ENCODE assay signal across 13 cellular contexts in genomic region chr7:112129655-112130323, GRCh38.
DNase-seq lines count a peak whose midpoint lies in the region; ATAC-seq and TF ChIP-seq lines count a peak whose summit lies in the region.
"Had no signal": no experiment of that assay in that cellular context is flagged by ENCODE, and none has a peak within 500 bp of the region (broad histone marks: within the 10 kb centered on the region; RNA-seq: fewer than 3 reads in every experiment).

No MANE protein-coding gene starts in this region.

- peak; percentile 80 for ATAC-seq in left lung
- no peak for ATAC-seq in activated T-helper 17 cell treated with anti-CD3 and anti-CD28 coated beads, Interleukin-2, amount 50 U/mL, for 72 hours (replicated peaks)
- no peak for ATAC-seq in activated T-cell treated with anti-CD3 and anti-CD28 coated beads, Interleukin-2, amount 50 U/mL, for 4 hours

- H3K4me2 ChIP-seq in mammary epithelial cell (ENCODE audit: insufficient read depth, low read depth, low read length), result peak overlapping the region; percentile 44

- peak; percentile 17 for DNase-seq in M059J (ENCODE audit: low read depth)
- peak; percentile 25 for DNase-seq in mammary epithelial cell
- DNase-seq in left lung, result peak in 1 of 2 donors; percentile 43
- no peak for DNase-seq in effector CD8-positive, alpha-beta T cell (lab: John Stamatoyannopoulos, UW)
- DNase-seq in activated T-cell treated with anti-CD3 and anti-CD28 coated beads, Interleukin-2, amount 50 U/mL, for 4 hours, result no peak
- DNase-seq in activated effector memory CD4-positive, alpha-beta T cell treated with anti-CD3 and anti-CD28 coated beads, Interleukin-2, amount 50 U/mL, for 16 hours, result no peak
- DNase-seq: activated T-cell treated with anti-CD3 and anti-CD28 coated beads, Interleukin-2, amount 50 U/mL, for 1 hour; foreskin fibroblast; mesenchymal stem cell; NCI-H2227 treated with DMSO at 0.1 percent for 48 hours had no signal

- H3K36me3 Mint-ChIP-seq in activated T-helper 17 cell treated with anti-CD3 and anti-CD28 coated beads, Interleukin-2, amount 50 U/mL, for 72 hours (ENCODE audit: low read depth), result no peaks in the 10 kb centered on the region
- no peaks in the 10 kb centered on the region for H3K36me3 Mint-ChIP-seq in activated T-cell treated with anti-CD3 and anti-CD28 coated beads, Interleukin-2, amount 50 U/mL, for 4 hours (ENCODE audit: insufficient read depth)

- H2AFZ ChIP-seq in mammary epithelial cell (ENCODE audit: low read depth, low read length), result peak overlapping the region; percentile 81

- H3K9me3 Mint-ChIP-seq in activated T-helper 17 cell treated with anti-CD3 and anti-CD28 coated beads, Interleukin-2, amount 50 U/mL, for 72 hours, result no peaks in the 10 kb centered on the region
- no peaks in the 10 kb centered on the region for H3K9me3 Mint-ChIP-seq in activated T-cell treated with anti-CD3 and anti-CD28 coated beads, Interleukin-2, amount 50 U/mL, for 4 hours

- H3K4me1 ChIP-seq in mammary epithelial cell (ENCODE audit: insufficient read depth, low read length) (peaks cover 10% of the 10 kb centered on the region), left lung (peaks cover 12 to 42% of the 10 kb centered on the region in 2 donors)

- H3K27ac ChIP-seq in C4-2B, result peak overlapping the region; percentile 45
- H3K27ac ChIP-seq in mammary epithelial cell (ENCODE audit: insufficient read depth, low read depth, low read length), result no peak overlapping the region
- H3K27ac ChIP-seq in left lung, result peak overlapping the region in 1 of 2 donors; percentile 14

- H3K9me3 ChIP-seq in mammary epithelial cell (replicated peaks; ENCODE audit: insufficient read depth, low read length), result no peaks in the 10 kb centered on the region
- H3K9me3 ChIP-seq in left lung, result no peaks in the 10 kb centered on the region
- H3K9me3 ChIP-seq: tibial nerve had no signal

- no peaks in the 10 kb centered on the region for H3K4me1 Mint-ChIP-seq in activated T-helper 17 cell treated with anti-CD3 and anti-CD28 coated beads, Interleukin-2, amount 50 U/mL, for 72 hours
- no peaks in the 10 kb centered on the region for H3K4me1 Mint-ChIP-seq in activated T-cell treated with anti-CD3 and anti-CD28 coated beads, Interleukin-2, amount 50 U/mL, for 4 hours (ENCODE audit: low read depth)

- 8% methylated on average over 5 of the region's 5 CpGs for WGBS in mammary epithelial cell (ENCODE audit: low coverage, missing lambda C conversion rate)

- H3K27me3 ChIP-seq in mammary epithelial cell (ENCODE audit: insufficient read depth, low read length) (no peaks in the 10 kb centered on the region), left lung (no peaks in the 10 kb centered on the region)
- H3K27me3 ChIP-seq: tibial nerve had no signal

- TF ChIP-seq CTCF in C4-2B (conservative IDR thresholded peaks at IDR 0.05) (no peak), mammary epithelial cell (conservative IDR thresholded peaks at IDR 0.05 in 1 of 2, IDR thresholded peaks at IDR 0.05 in 1 of 2; ENCODE audit: extremely low read depth in 1 of 2, insufficient read depth in 1 of 2, low read depth in 1 of 2, low read length in 2 of 2) (no peak), left lung (IDR thresholded peaks at IDR 0.05) (no peak)

- BruUV-seq in mammary epithelial cell (replicated peaks; lab: Mats Ljungman, UMichigan), result no TSS peak

- H4K20me1 ChIP-seq in mammary epithelial cell (ENCODE audit: insufficient read depth, low read length), result no peaks in the 10 kb centered on the region

- peaks cover 3% of the 10 kb centered on the region for H3K27me3 Mint-ChIP-seq in activated T-helper 17 cell treated with anti-CD3 and anti-CD28 coated beads, Interleukin-2, amount 50 U/mL, for 72 hours
- H3K27me3 Mint-ChIP-seq in activated T-cell treated with anti-CD3 and anti-CD28 coated beads, Interleukin-2, amount 50 U/mL, for 4 hours (ENCODE audit: low read depth), result peaks cover 5% of the 10 kb centered on the region

- H3K4me3 ChIP-seq in mammary epithelial cell (replicated peaks in 1 of 3; ENCODE audit: insufficient read depth in 1 of 3, low read depth in 2 of 3, low read length in 3 of 3) (no peak overlapping the region), left lung (no peak overlapping the region)
- H3K4me3 ChIP-seq: tibial nerve had no signal

- no peaks in the 10 kb centered on the region for H3K36me3 ChIP-seq in mammary epithelial cell (ENCODE audit: insufficient read depth, low read length)
- no peaks in the 10 kb centered on the region for H3K36me3 ChIP-seq in left lung
- H3K36me3 ChIP-seq: tibial nerve had no signal

- H3K27ac Mint-ChIP-seq in activated T-helper 17 cell treated with anti-CD3 and anti-CD28 coated beads, Interleukin-2, amount 50 U/mL, for 72 hours, result no peak overlapping the region

- dilution Hi-C loops in mammary epithelial cell (cut with HindIII; ENCODE audit: low sequenced_read_pairs), result no loop called here

- CTCF ChIA-PET in mammary epithelial cell (lab: Charles Lee; ENCODE audit: low non-redundant PET), result no interaction called here

- intact Hi-C loops in mammary epithelial cell (cut with micrococcal nuclease), result no loop called here
- intact Hi-C loops in left lung (cut with DNase I), result no loop called here

- in situ Hi-C loops in mammary epithelial cell (cut with MboI; ENCODE audit: low sequenced_read_pairs in 2 of 2), result no loop called here

- no peak overlapping the region for H3K4me3 Mint-ChIP-seq in activated T-helper 17 cell treated with anti-CD3 and anti-CD28 coated beads, Interleukin-2, amount 50 U/mL, for 72 hours
- no peak overlapping the region for H3K4me3 Mint-ChIP-seq in activated T-cell treated with anti-CD3 and anti-CD28 coated beads, Interleukin-2, amount 50 U/mL, for 4 hours

- peaks cover 10% of the 10 kb centered on the region for H3K79me2 ChIP-seq in mammary epithelial cell (ENCODE audit: insufficient read depth, low read length)

- no peak overlapping the region for H3K9ac ChIP-seq in mammary epithelial cell (ENCODE audit: insufficient read depth, low read length)

Comparison
In these comparisons a context has a peak if more than half of its experiments do, and no peak if none do; other contexts are left out.
1. DNase-seq: peak in M059J (single experiment) and mammary epithelial cell (single experiment); none in effector CD8-positive, alpha-beta T cell (single experiment), activated T-cell treated with anti-CD3 and anti-CD28 coated beads, Interleukin-2, amount 50 U/mL, for 4 hours (single experiment) and activated effector memory CD4-positive, alpha-beta T cell treated with anti-CD3 and anti-CD28 coated beads, Interleukin-2, amount 50 U/mL, for 16 hours (single experiment).